Comparison of ENCODE assay signal across 8 cellular contexts in the genomic region with DNA sequence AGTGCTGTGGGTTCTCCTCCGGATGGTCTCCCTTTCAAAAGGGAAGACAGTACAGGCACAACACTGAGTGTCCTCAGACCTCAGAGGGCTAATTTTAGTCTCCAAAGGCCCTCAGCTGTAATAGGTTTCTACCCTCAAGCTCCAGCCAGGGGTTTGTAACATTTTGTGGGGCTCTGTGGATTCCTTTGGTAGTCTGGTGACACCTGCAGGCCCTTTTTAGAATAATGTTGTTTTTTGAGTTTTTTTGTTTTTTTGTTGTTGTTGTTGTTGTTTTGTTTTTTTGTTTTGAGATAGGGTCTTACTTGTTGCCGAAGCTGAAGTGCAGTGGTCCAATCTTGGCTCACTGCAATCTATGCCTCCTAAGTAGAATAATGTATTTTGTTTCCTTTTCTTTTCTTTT. TPM values are rescaled to one million over a fixed set of nuclear protein-coding genes. Genes with fewer than 3 reads are reported as not detected.
DNase-seq lines count a peak whose midpoint lies in the region; ATAC-seq, FAIRE-seq and TF ChIP-seq lines count a peak whose summit lies in the region.

No MANE protein-coding gene starts in this region.

- no peaks in the 10 kb centered on the region for H3K9me3 ChIP-seq in gastroesophageal sphincter
- H3K9me3 ChIP-seq in thyroid gland, result no peaks in the 10 kb centered on the region
- no peaks in the 10 kb centered on the region for H3K9me3 ChIP-seq in stomach

- no peak for TF ChIP-seq EP300 in gastroesophageal sphincter (IDR thresholded peaks at IDR 0.05)
- no peak for TF ChIP-seq EP300 in stomach (IDR thresholded peaks at IDR 0.05)

- DNase-seq in NCI-H345 (lab: John Stamatoyannopoulos, UW) (peak; percentile 8), NCI-H345 treated with DMSO at 0.1 percent for 48 hours (lab: John Stamatoyannopoulos, UW; ENCODE audit: unreplicated experiment) (no peak), RWPE1 (ENCODE audit: low spot score) (no peak), thyroid gland (no peak), GM19239 (ENCODE audit: insufficient read length, low spot score) (no peak), amygdala (lab: John Stamatoyannopoulos, UW) (no peak), stomach (no peak)

- WGBS in gastroesophageal sphincter (ENCODE audit: low coverage in 1 of 2), 2 donors, result 56 to 81% methylated on average over 1 to 2 of the region's 2 CpGs
- 67 to 81% methylated on average over 2 of the region's 2 CpGs for WGBS in thyroid gland, 2 donors
- WGBS in stomach, 5 donors, result 71 to 80% (median 76%) methylated on average over 1 to 2 of the region's 2 CpGs

- no peak for FAIRE-seq in GM19239 (lab: Jason Lieb, UNC)

- peak; percentile 26; the same call in 1 of the 2 replicates for TF ChIP-seq CTCF in RWPE1 (conservative IDR thresholded peaks at IDR 0.05; ENCODE audit: low read depth)
- peak in 3 of 4 experiments; percentile 29 to 48 (median 37) for TF ChIP-seq CTCF in gastroesophageal sphincter (IDR thresholded peaks at IDR 0.05)
- peak in 4 of 6 experiments; percentile 18 to 72 (median 52) for TF ChIP-seq CTCF in thyroid gland (IDR thresholded peaks at IDR 0.05)
- TF ChIP-seq CTCF in stomach (IDR thresholded peaks at IDR 0.05), result peak in 3 of 7 experiments; percentile 13 to 22 (median 22)

- H3K27me3 ChIP-seq in gastroesophageal sphincter (no peaks in the 10 kb centered on the region), thyroid gland (no peaks in the 10 kb centered on the region), stomach (no peaks in the 10 kb centered on the region)

- no peaks in the 10 kb centered on the region for H3K4me1 ChIP-seq in gastroesophageal sphincter
- peaks cover 0 to 23% of the 10 kb centered on the region in 2 donors for H3K4me1 ChIP-seq in thyroid gland
- H3K4me1 ChIP-seq in stomach, result no peaks in the 10 kb centered on the region

- CTCF ChIA-PET in RWPE1 (lab: Yijun Ruan, JAX), result interaction anchor here (0.6 to 3.1 kb wide), 13 partner anchors 8 to 539 kb away, joined by 3 to 25 read pairs (median 4); no protein-coding TSS in a partner anchor

- peaks cover 0 to 55% of the 10 kb centered on the region in 2 donors for H3K36me3 ChIP-seq in gastroesophageal sphincter
- H3K36me3 ChIP-seq in thyroid gland, result peaks cover 0 to 15% of the 10 kb centered on the region in 2 donors
- H3K36me3 ChIP-seq in stomach, result peaks cover 11 to 57% (median 49%) of the 10 kb centered on the region in 4 donors

- POLR2A ChIA-PET in RWPE1 (lab: Yijun Ruan, JAX; ENCODE audit: low non-redundant PET), result no interaction called here

- no peak for TF ChIP-seq POLR2A in gastroesophageal sphincter (IDR thresholded peaks at IDR 0.05)
- no peak for TF ChIP-seq POLR2A in thyroid gland (IDR thresholded peaks at IDR 0.05)
- TF ChIP-seq POLR2A in stomach (IDR thresholded peaks at IDR 0.05), result no peak

- no peak for ATAC-seq in gastroesophageal sphincter

- intact Hi-C loops in thyroid gland (cut with DNase I), result loop anchor here (10.0 kb wide), 1 partner anchor 289 kb away; no protein-coding TSS in a partner anchor
- intact Hi-C loops in stomach (cut with DNase I; ENCODE audit: low total_unique reads), result loop anchor here (5.0 kb wide), 1 partner anchor 76 kb away; no protein-coding TSS in a partner anchor

- H3K27ac ChIP-seq in RWPE1 (no peak overlapping the region), gastroesophageal sphincter (no peak overlapping the region), thyroid gland (no peak overlapping the region), stomach (no peak overlapping the region)

- H3K4me3 ChIP-seq in gastroesophageal sphincter (no peak overlapping the region), thyroid gland (replicated peaks in 1 of 3) (no peak overlapping the region), stomach (no peak overlapping the region)

RNA-seq across cellular contexts. Expression of gene TMEM201, which starts 15.0 kb away (rescaled TPM):
- total RNA-seq in gastroesophageal sphincter, result 1 to 10 TPM; 4.4 to 9.3 (median 5.5) TPM
- 10 to 100 TPM in 1 of 4 donors, 1 to 10 TPM in 3; 3.0 to 11.3 (median 8.5) TPM for total RNA-seq in thyroid gland
- 1 to 10 TPM; 3.1 to 7.6 (median 6.4) TPM for total RNA-seq in stomach
- 1 to 10 TPM in 2 of 3 donors, under 1 TPM in 1; 0.61 to 3.6 (median 2.1) TPM for polyA plus RNA-seq in stomach

RNA-seq across cellular contexts. Expression of gene SLC25A33, which starts 34.5 kb away (rescaled TPM):
- 10 to 100 TPM in 2 of 4 donors, 1 to 10 TPM in 2; 7.0 to 11.5 (median 10.5) TPM for total RNA-seq in gastroesophageal sphincter
- total RNA-seq in thyroid gland, result 10 to 100 TPM; 10.6 to 16.6 (median 14.7) TPM
- total RNA-seq in stomach, result 10 to 100 TPM in 1 of 5 donors, 1 to 10 TPM in 3, under 1 TPM in 1; 0.58 to 15.2 (median 5.3) TPM
- polyA plus RNA-seq in stomach, result 1 to 10 TPM; 3.0 to 5.5 (median 5.0) TPM
